In the genomic region with DNA sequence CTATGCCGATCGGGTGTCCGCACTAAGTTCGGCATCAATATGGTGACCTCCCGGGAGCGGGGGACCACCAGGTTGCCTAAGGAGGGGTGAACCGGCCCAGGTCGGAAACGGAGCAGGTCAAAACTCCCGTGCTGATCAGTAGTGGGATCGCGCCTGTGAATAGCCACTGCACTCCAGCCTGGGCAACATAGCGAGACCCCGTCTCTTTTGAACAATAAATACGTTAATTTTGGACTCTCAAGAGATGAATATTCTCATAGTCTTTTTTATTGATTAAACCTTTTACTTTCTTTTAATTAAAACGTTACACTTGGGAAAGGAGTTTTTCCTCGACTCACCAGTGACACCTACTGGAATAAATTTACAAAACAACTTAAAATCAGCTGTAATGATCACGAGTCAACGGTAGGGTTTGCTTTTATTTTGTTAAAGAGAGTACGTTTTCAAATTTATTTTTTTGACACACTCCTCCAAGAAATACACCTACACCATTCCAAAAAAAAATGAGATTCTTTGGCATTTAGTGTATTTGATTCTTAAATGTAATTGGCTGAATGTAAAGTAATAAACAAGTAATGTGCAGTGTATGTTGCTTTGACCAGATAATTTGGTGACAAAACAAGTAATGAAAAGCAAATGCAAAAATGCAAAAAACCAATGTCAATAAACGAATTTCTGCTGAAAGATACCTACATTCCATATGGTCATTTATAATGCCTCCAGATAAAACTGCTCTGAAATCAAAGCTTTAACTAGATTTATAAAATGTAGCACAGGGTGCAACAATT, we compare ENCODE assay signal across 1 cellular context.
TF ChIP-seq lines count a peak whose summit lies in the region.

No MANE protein-coding gene starts in this region.

TF ChIP-seq in HepG2, 621 proteins besides CTCF, POLR2A, EP300 and RAD21 (continued from another document and continues in another):
- TF ChIP-seq XBP1 (CRISPR knock-in tag; IDR thresholded peaks at IDR 0.05) (no peak; the same call in 1 of the 2 replicates), ZFP91 (CRISPR knock-in tag; IDR thresholded peaks at IDR 0.05; ENCODE audit: borderline replicate concordance) (no peak; the same call in 1 of the 2 replicates), MIER3 (CRISPR knock-in tag; IDR thresholded peaks at IDR 0.05; ENCODE audit: borderline replicate concordance) (peak; percentile 14; the same call in 1 of the 2 replicates), ATF7-NPFF (CRISPR knock-in tag; IDR thresholded peaks at IDR 0.05; ENCODE audit: low read depth) (no peak), ZNF616 (CRISPR knock-in tag; IDR thresholded peaks at IDR 0.05; ENCODE audit: low read depth) (no peak), GATAD2A (CRISPR knock-in tag; IDR thresholded peaks at IDR 0.05) (no peak), SKI (IDR thresholded peaks at IDR 0.05; ENCODE audit: partially characterized antibody) (no peak), SMARCC2 (IDR thresholded peaks at IDR 0.05) (no peak), FOXO4 (CRISPR knock-in tag; conservative IDR thresholded peaks at IDR 0.05) (no peak), PAXIP1 (CRISPR knock-in tag; conservative IDR thresholded peaks at IDR 0.05) (0 out of 2 replicates have a peak, but pooled peaks have one; percentile 36), SSRP1 (CRISPR knock-in tag; IDR thresholded peaks at IDR 0.05) (peak; percentile 92; the same call in 1 of the 2 replicates), PITX1 (CRISPR knock-in tag; IDR thresholded peaks at IDR 0.05) (no peak), ZNF766 (CRISPR knock-in tag; IDR thresholded peaks at IDR 0.05; ENCODE audit: borderline replicate concordance) (0 out of 2 replicates have a peak, but pooled peaks have one; percentile 61), MXD4 (CRISPR knock-in tag; IDR thresholded peaks at IDR 0.05) (no peak), NONO (IDR thresholded peaks at IDR 0.05) (no peak), NONO (CRISPR knock-in tag; conservative IDR thresholded peaks at IDR 0.05) (no peak), STAT6 (CRISPR knock-in tag; IDR thresholded peaks at IDR 0.05; ENCODE audit: borderline replicate concordance) (peak; percentile 45; the same call in 1 of the 2 replicates), ZNF253 (CRISPR knock-in tag; IDR thresholded peaks at IDR 0.05; ENCODE audit: borderline replicate concordance) (no peak), ELF1 (CRISPR knock-in tag; IDR thresholded peaks at IDR 0.05) (no peak), SNAPC4 (CRISPR knock-in tag; IDR thresholded peaks at IDR 0.05) (no peak; the same call in 1 of the 2 replicates), ZBTB10 (CRISPR knock-in tag; IDR thresholded peaks at IDR 0.05; ENCODE audit: borderline replicate concordance) (0 out of 2 replicates have a peak, but pooled peaks have one; percentile 19), MAZ (IDR thresholded peaks at IDR 0.05; ENCODE audit: borderline replicate concordance, low read depth, low read length) (no peak), MAZ (CRISPR knock-in tag; IDR thresholded peaks at IDR 0.05; ENCODE audit: low read depth) (no peak), ZNF24 (IDR thresholded peaks at IDR 0.05) (peak; percentile 94), ZFYVE20 (CRISPR knock-in tag; IDR thresholded peaks at IDR 0.05; ENCODE audit: borderline replicate concordance, low read depth) (no peak), ZNF790 (CRISPR knock-in tag; IDR thresholded peaks at IDR 0.05; ENCODE audit: borderline replicate concordance) (no peak), MBNL3 (CRISPR knock-in tag; conservative IDR thresholded peaks at IDR 0.05) (no peak), ARHGAP35 (CRISPR knock-in tag; IDR thresholded peaks at IDR 0.05; ENCODE audit: borderline replicate concordance) (no peak)
- TF ChIP-seq, protein P1, sequence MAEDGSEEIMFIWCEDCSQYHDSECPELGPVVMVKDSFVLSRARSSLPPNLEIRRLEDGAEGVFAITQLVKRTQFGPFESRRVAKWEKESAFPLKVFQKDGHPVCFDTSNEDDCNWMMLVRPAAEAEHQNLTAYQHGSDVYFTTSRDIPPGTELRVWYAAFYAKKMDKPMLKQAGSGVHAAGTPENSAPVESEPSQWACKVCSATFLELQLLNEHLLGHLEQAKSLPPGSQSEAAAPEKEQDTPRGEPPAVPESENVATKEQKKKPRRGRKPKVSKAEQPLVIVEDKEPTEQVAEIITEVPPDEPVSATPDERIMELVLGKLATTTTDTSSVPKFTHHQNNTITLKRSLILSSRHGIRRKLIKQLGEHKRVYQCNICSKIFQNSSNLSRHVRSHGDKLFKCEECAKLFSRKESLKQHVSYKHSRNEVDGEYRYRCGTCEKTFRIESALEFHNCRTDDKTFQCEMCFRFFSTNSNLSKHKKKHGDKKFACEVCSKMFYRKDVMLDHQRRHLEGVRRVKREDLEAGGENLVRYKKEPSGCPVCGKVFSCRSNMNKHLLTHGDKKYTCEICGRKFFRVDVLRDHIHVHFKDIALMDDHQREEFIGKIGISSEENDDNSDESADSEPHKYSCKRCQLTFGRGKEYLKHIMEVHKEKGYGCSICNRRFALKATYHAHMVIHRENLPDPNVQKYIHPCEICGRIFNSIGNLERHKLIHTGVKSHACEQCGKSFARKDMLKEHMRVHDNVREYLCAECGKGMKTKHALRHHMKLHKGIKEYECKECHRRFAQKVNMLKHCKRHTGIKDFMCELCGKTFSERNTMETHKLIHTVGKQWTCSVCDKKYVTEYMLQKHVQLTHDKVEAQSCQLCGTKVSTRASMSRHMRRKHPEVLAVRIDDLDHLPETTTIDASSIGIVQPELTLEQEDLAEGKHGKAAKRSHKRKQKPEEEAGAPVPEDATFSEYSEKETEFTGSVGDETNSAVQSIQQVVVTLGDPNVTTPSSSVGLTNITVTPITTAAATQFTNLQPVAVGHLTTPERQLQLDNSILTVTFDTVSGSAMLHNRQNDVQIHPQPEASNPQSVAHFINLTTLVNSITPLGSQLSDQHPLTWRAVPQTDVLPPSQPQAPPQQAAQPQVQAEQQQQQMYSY (CRISPR knock-in tag; IDR thresholded peaks at IDR 0.05) = no peak
- TF ChIP-seq, protein P2, sequence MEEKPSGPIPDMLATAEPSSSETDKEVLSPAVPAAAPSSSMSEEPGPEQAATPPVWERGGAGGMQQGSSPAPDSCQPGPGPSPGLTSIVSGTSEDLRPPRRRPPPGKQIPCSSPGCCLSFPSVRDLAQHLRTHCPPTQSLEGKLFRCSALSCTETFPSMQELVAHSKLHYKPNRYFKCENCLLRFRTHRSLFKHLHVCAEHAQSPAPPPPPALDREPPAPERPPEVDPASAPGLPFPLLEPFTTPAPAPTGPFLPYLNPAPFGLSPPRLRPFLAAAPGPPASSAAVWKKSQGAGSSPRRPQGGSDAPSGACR (CRISPR knock-in tag; IDR thresholded peaks at IDR 0.05) = no peak
